8 cellular contexts compared by ENCODE assay signal in the genomic region with DNA sequence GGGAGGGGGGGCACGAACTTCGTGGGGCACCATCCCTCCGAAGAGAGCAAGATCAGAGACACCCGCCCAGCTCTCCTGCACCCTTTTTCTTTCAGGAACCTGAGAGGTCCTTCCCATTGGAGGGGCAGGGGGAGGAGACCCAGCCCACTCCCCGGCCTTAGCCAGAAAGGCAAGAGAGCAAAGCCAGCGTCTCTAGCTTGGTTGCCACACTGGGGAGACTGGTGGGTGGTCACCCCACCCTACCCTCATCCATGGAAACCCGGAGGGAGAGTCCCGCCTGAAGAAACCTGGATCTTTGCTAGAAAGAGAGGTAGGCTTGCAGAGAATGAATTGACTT. TPM values are rescaled to one million over a fixed set of nuclear protein-coding genes. Genes with fewer than 3 reads are reported as not detected.
A peak's percentile ranks its signal among the peaks of the same experiment; 100 is the strongest.
DNase-seq lines count a peak whose midpoint lies in the region; ATAC-seq and TF ChIP-seq lines count a peak whose summit lies in the region.

No MANE protein-coding gene starts in this region.

- peaks cover 0 to 3% (median 0%) of the 10 kb centered on the region in 7 donors for H3K9me3 Mint-ChIP-seq in CD14-positive monocyte

- H3K36me3 ChIP-seq in MM.1S (replicated peaks; ENCODE audit: insufficient read depth, low read length) (no peaks in the 10 kb centered on the region), mucosa of rectum (ENCODE audit: control insufficient read depth in 2 of 2, insufficient read depth in 2 of 2, low read length in 2 of 2) (no peaks in the 10 kb centered on the region)

- peaks cover 30% of the 10 kb centered on the region for H3K4me1 ChIP-seq in MM.1S (ENCODE audit: low read length)
- peaks cover 41 to 52% of the 10 kb centered on the region in 2 donors for H3K4me1 ChIP-seq in mucosa of rectum (ENCODE audit: control insufficient read depth in 2 of 2, insufficient read depth in 2 of 2, low read length in 2 of 2)

- H3K4me3 Mint-ChIP-seq in CD14-positive monocyte = peak overlapping the region; percentile 98 to 99

- H3K9me3 ChIP-seq in MM.1S (replicated peaks; ENCODE audit: insufficient read depth, low read length) (no peaks in the 10 kb centered on the region), mucosa of rectum (ENCODE audit: control insufficient read depth in 2 of 2, low read length in 2 of 2) (no peaks in the 10 kb centered on the region)

- peak overlapping the region; percentile 87 to 97 (median 96) for H3K27ac Mint-ChIP-seq in CD14-positive monocyte

- ATAC-seq in GM18505 (IDR thresholded peaks at IDR 0.05; ENCODE audit: unreplicated experiment) = no peak
- no peak for ATAC-seq in GM18868 (IDR thresholded peaks at IDR 0.05; ENCODE audit: unreplicated experiment)

- peaks cover 24% of the 10 kb centered on the region for H3F3A ChIP-seq in MM.1S (ENCODE audit: insufficient read depth, low read length)

- intact Hi-C loops in CD14-positive monocyte (cut with micrococcal nuclease) = loop anchor here in 1 of 2 donors (5.0 kb wide), 1 partner anchor 115 kb away; no protein-coding TSS in a partner anchor

- peak overlapping the region; percentile 80 for H2AFZ ChIP-seq in MM.1S (ENCODE audit: low read length)

- H4K20me1 ChIP-seq in MM.1S (ENCODE audit: insufficient read depth, low read length) = no peaks in the 10 kb centered on the region

- DNase-seq in CD14-positive monocyte (ENCODE audit: low spot score) (no peak), MM.1S (no peak), CD1c-positive myeloid dendritic cell (ENCODE audit: extremely low spot score) (no peak), ureter (ENCODE audit: low spot score) (no peak)

- no peak for TF ChIP-seq CTCF in CD14-positive monocyte (IDR thresholded peaks at IDR 0.05)
- no peak for TF ChIP-seq CTCF in MM.1S (IDR thresholded peaks at IDR 0.05; ENCODE audit: low read length)

- H3K4me3 ChIP-seq in MM.1S (ENCODE audit: low read length) = peak overlapping the region; percentile 64
- H3K4me3 ChIP-seq in mucosa of rectum (ENCODE audit: low read length in 2 of 2) = peak overlapping the region; percentile 68 to 87

- H3K27ac ChIP-seq in MM.1S (ENCODE audit: low read length) (peak overlapping the region; percentile 41; the same call in 1 of the 2 replicates), cingulate gyrus (ENCODE audit: low read depth, low read length) (peak overlapping the region; percentile 77), mucosa of rectum (ENCODE audit: low read depth in 2 of 2, low read length in 2 of 2) (peak overlapping the region; percentile 85 to 89)

- peaks cover 78% of the 10 kb centered on the region for H3K4me1 Mint-ChIP-seq in CD14-positive monocyte

- 0 out of 2 replicates have a peak, but pooled peaks cover 4% of the 10 kb centered on the region for H3K79me2 ChIP-seq in MM.1S (ENCODE audit: low read length)

- H3K27me3 Mint-ChIP-seq in CD14-positive monocyte (ENCODE audit: low read depth in 3 of 3) = no peaks in the 10 kb centered on the region

- peak overlapping the region; percentile 90 for H3K4me2 ChIP-seq in MM.1S (ENCODE audit: low read depth, low read length)

- H3K9ac ChIP-seq in MM.1S (ENCODE audit: low read length) = peak overlapping the region; percentile 56; the same call in 1 of the 2 replicates
- peak overlapping the region; percentile 79 to 82 for H3K9ac ChIP-seq in mucosa of rectum (ENCODE audit: low read depth in 1 of 2, low read length in 2 of 2)

- H3K36me3 Mint-ChIP-seq in CD14-positive monocyte = peaks cover 5 to 6% of the 10 kb centered on the region in 2 donors

- no peaks in the 10 kb centered on the region for H3K9me2 ChIP-seq in MM.1S (replicated peaks; ENCODE audit: insufficient read depth, low read length)

- no peak for TF ChIP-seq POLR2A in GM18505 (IDR thresholded peaks at IDR 0.05; ENCODE audit: borderline replicate concordance, extremely low read depth, insufficient read depth, insufficient read length)

- H3K27me3 ChIP-seq in MM.1S (replicated peaks; ENCODE audit: insufficient read depth, low read length) = no peaks in the 10 kb centered on the region
- H3K27me3 ChIP-seq in mucosa of rectum (ENCODE audit: control insufficient read depth in 2 of 2, insufficient read depth in 2 of 2, low read length in 2 of 2) = no peaks in the 10 kb centered on the region

RNA-seq across cellular contexts. Expression of a gene that starts 0.2 kb away (rescaled TPM):
- polyA plus RNA-seq in CD14-positive monocyte = 10 to 100 TPM in 1 of 2 donors, 1 to 10 TPM in 1; 7.8 to 13.2 TPM
- 141 TPM for total RNA-seq in ureter
